In genomic region chr1:227562037-227562436, GRCh38 we compare ENCODE assay signal across 13 cellular contexts.
"Had no signal": no experiment of that assay in that cellular context is flagged by ENCODE, and none has a peak within 500 bp of the region (broad histone marks: within the 10 kb centered on the region; RNA-seq: fewer than 3 reads in every experiment).

No MANE protein-coding gene starts in this region.

- DNase-seq: activated CD4-positive, alpha-beta memory T cell treated with anti-CD3 and anti-CD28 coated beads, Interleukin-2, amount 10 ng/mL, durations not matched to agents 7 days and 5 days; activated CD4-positive, CD25-positive, alpha-beta regulatory T cell treated with anti-CD3 and anti-CD28 coated beads, Interleukin-2, amount 50 U/mL, for 72 hours; esophagus squamous epithelium; foreskin fibroblast; occipital lobe; right lobe of liver; T-helper 9 cell; tibial artery had no signal

- H3K27ac ChIP-seq: esophagus squamous epithelium, prostate gland, right lobe of liver, tibial artery, vagina had no signal

- H3K27me3 ChIP-seq: right lobe of liver, vagina had no signal

- ATAC-seq: left colon; right lobe of liver; stimulated activated memory B cell treated with anti-CD40 and anti-IgM and Interleukin-4, amounts not matched to agents 10 μg/mL and 1 μg/mL and 100 μg/mL, for 72 hours had no signal

- H3K4me1 ChIP-seq: prostate gland, right lobe of liver had no signal

- H3K9me3 ChIP-seq: esophagus squamous epithelium, prostate gland, right lobe of liver, tibial artery, vagina had no signal

- H3K4me3 ChIP-seq: prostate gland, right lobe of liver had no signal

- H3K36me3 ChIP-seq: esophagus squamous epithelium, prostate gland, right lobe of liver, tibial artery, vagina had no signal

- H3K4me3 Mint-ChIP-seq: stimulated activated memory B cell treated with anti-CD40 and anti-IgM and Interleukin-4, amounts not matched to agents 10 μg/mL and 1 μg/mL and 100 μg/mL, for 72 hours had no signal

- H3K9me3 Mint-ChIP-seq: activated naive CD4-positive, alpha-beta T cell treated with anti-CD3 and anti-CD28 coated beads, Interleukin-2, amount 50 U/mL, for 24 hours had no signal

- H3K27ac Mint-ChIP-seq: activated CD4-positive, alpha-beta memory T cell treated with anti-CD3 and anti-CD28 coated beads, Interleukin-2, amount 10 ng/mL, durations not matched to agents 7 days and 5 days; activated naive CD4-positive, alpha-beta T cell treated with anti-CD3 and anti-CD28 coated beads, Interleukin-2, amount 50 U/mL, for 24 hours had no signal
